In the genomic region with DNA sequence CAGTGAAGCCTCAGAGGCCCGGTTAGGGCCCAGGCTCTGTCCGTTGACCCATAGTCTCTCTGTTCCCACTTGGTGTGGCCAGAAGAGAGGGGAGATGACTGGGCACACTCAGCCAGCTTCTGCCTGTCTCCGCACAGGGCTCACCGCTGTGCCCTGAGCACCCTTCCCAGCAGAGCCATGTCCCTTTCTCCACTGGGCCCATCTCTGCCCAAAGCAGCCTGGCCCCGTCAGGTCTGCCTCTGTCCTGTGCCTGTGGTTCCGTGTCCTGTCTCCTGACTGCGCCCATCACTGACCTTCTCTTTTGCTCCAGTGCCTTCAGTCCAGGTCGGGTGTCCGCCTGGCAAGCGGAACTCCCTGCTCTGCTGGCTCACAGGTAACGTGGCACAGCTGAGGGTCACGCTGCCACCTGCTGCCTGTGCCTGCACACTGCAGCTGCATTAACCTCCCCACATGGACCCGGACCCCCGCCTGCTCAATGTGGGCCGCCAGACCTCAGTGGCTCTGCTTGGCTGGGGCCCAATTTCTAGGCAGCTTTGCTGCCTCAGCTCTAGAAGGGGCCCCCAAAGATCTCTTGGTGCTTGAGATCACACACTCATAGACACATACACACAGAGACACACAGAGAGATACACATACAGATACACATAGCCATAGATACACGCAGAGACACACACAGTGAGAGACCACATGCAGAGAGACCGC, we compare ENCODE assay signal across 8 cellular contexts. TPM values are rescaled to one million over a fixed set of nuclear protein-coding genes. Genes with fewer than 3 reads are reported as not detected.
A peak's percentile ranks its signal among the peaks of the same experiment; 100 is the strongest.
DNase-seq lines count a peak whose midpoint lies in the region; ATAC-seq and TF ChIP-seq lines count a peak whose summit lies in the region.

No MANE protein-coding gene starts in this region.

- H3K27ac Mint-ChIP-seq in activated CD8-positive, alpha-beta memory T cell treated with anti-CD3 and anti-CD28 coated beads, Interleukin-2, amount 10 ng/mL, durations not matched to agents 7 days and 5 days: no peak overlapping the region
- H3K27ac Mint-ChIP-seq in endothelial cell (ENCODE audit: unreplicated experiment): no peak overlapping the region

- H3K4me3 Mint-ChIP-seq in activated CD8-positive, alpha-beta memory T cell treated with anti-CD3 and anti-CD28 coated beads, Interleukin-2, amount 10 ng/mL, durations not matched to agents 7 days and 5 days: no peak overlapping the region
- no peak overlapping the region for H3K4me3 Mint-ChIP-seq in endothelial cell (ENCODE audit: unreplicated experiment)

- peak; percentile 64 for TF ChIP-seq CTCF in endothelial cell (IDR thresholded peaks at IDR 0.05; ENCODE audit: unreplicated experiment)

- H3K4me1 Mint-ChIP-seq in activated CD8-positive, alpha-beta memory T cell treated with anti-CD3 and anti-CD28 coated beads, Interleukin-2, amount 10 ng/mL, durations not matched to agents 7 days and 5 days: peaks cover 2% of the 10 kb centered on the region
- H3K4me1 Mint-ChIP-seq in endothelial cell (ENCODE audit: unreplicated experiment): peaks cover 3% of the 10 kb centered on the region

- CTCF ChIA-PET in activated CD8-positive, alpha-beta memory T cell treated with anti-CD3 and anti-CD28 coated beads, Interleukin-2, amount 10 ng/mL, durations not matched to agents 7 days and 5 days (lab: Charles Lee): interaction anchor here (0.6 to 2.8 kb wide), 19 partner anchors 9 to 262 kb away, joined by 3 to 17 read pairs (median 4); a partner anchor contains a TSS

- H3K36me3 Mint-ChIP-seq in activated CD8-positive, alpha-beta memory T cell treated with anti-CD3 and anti-CD28 coated beads, Interleukin-2, amount 10 ng/mL, durations not matched to agents 7 days and 5 days: no peaks in the 10 kb centered on the region
- H3K36me3 Mint-ChIP-seq in endothelial cell (ENCODE audit: low read depth, unreplicated experiment): peaks cover 5% of the 10 kb centered on the region

- no peaks in the 10 kb centered on the region for H3K9me3 Mint-ChIP-seq in activated CD8-positive, alpha-beta memory T cell treated with anti-CD3 and anti-CD28 coated beads, Interleukin-2, amount 10 ng/mL, durations not matched to agents 7 days and 5 days (ENCODE audit: low read depth)
- no peaks in the 10 kb centered on the region for H3K9me3 Mint-ChIP-seq in endothelial cell (ENCODE audit: unreplicated experiment)

- DNase-seq in SIG-M5 treated with dmso at 0.1 percent for 504 hours (lab: John Stamatoyannopoulos, UW; ENCODE audit: unreplicated experiment): peak; percentile 48
- no peak for DNase-seq in SIG-M5 (lab: John Stamatoyannopoulos, UW)
- DNase-seq in NCI-H345 treated with DMSO at 0.1 percent for 48 hours (lab: John Stamatoyannopoulos, UW; ENCODE audit: unreplicated experiment): peak; percentile 8
- DNase-seq in activated CD8-positive, alpha-beta memory T cell treated with anti-CD3 and anti-CD28 coated beads, Interleukin-2, amount 10 ng/mL, durations not matched to agents 7 days and 5 days: peak; percentile 83
- DNase-seq in endothelial cell (ENCODE audit: low spot score): peak; percentile 70
- peak; percentile 44 for DNase-seq in myocyte (ENCODE audit: low read depth)
- peak; percentile 40 to 59 for DNase-seq in stimulated activated CD8-positive, alpha-beta memory T cell treated with anti-CD3 and anti-CD28 coated beads, Interleukin-7, amount 100 ng/mL, for 4 hours (ENCODE audit: low read depth in 2 of 2)

- no peaks in the 10 kb centered on the region for H3K27me3 Mint-ChIP-seq in activated CD8-positive, alpha-beta memory T cell treated with anti-CD3 and anti-CD28 coated beads, Interleukin-2, amount 10 ng/mL, durations not matched to agents 7 days and 5 days
- H3K27me3 Mint-ChIP-seq in endothelial cell (ENCODE audit: unreplicated experiment): peaks cover 5% of the 10 kb centered on the region

- ATAC-seq in HG02840 (IDR thresholded peaks at IDR 0.05; ENCODE audit: low FRiP score, unreplicated experiment): peak; percentile 72
- ATAC-seq in activated CD8-positive, alpha-beta memory T cell treated with anti-CD3 and anti-CD28 coated beads, Interleukin-2, amount 10 ng/mL, durations not matched to agents 7 days and 5 days: peak; percentile 92

RNA-seq across cellular contexts. Expression of a gene that starts 15.2 kb away (rescaled TPM):
- total RNA-seq in activated CD8-positive, alpha-beta memory T cell treated with anti-CD3 and anti-CD28 coated beads, Interleukin-2, amount 10 ng/mL, durations not matched to agents 7 days and 5 days: 10 to 100 TPM; 28.0 to 30.5 TPM
- total RNA-seq in endothelial cell (ENCODE audit: unreplicated experiment) (14.7 TPM), myocyte (5.5 and 8.7 TPM in 2 replicates)
- polyA plus RNA-seq in myocyte (2012): 15.1 TPM

RNA-seq across cellular contexts. Expression of a gene that starts 40.2 kb away (rescaled TPM):
- 1 to 10 TPM; 7.6 to 7.9 TPM for total RNA-seq in activated CD8-positive, alpha-beta memory T cell treated with anti-CD3 and anti-CD28 coated beads, Interleukin-2, amount 10 ng/mL, durations not matched to agents 7 days and 5 days
- total RNA-seq in endothelial cell (ENCODE audit: unreplicated experiment) (5.9 TPM), myocyte (7.5 and 15.6 TPM in 2 replicates)
- polyA plus RNA-seq in myocyte (2012): 4.1 TPM

RNA-seq across cellular contexts. Expression of a gene that starts 42.9 kb away (rescaled TPM):
- total RNA-seq in activated CD8-positive, alpha-beta memory T cell treated with anti-CD3 and anti-CD28 coated beads, Interleukin-2, amount 10 ng/mL, durations not matched to agents 7 days and 5 days: 10 to 100 TPM; 10.4 to 14.8 TPM
- total RNA-seq in endothelial cell (ENCODE audit: unreplicated experiment) (4.7 TPM), myocyte (3.4 and 4.3 TPM in 2 replicates)
- polyA plus RNA-seq in myocyte (2012): 2.6 TPM

RNA-seq across cellular contexts. Expression of a gene that starts 56.9 kb away (rescaled TPM):
- total RNA-seq in activated CD8-positive, alpha-beta memory T cell treated with anti-CD3 and anti-CD28 coated beads, Interleukin-2, amount 10 ng/mL, durations not matched to agents 7 days and 5 days: 10 to 100 TPM; 32.6 to 42.6 TPM
- total RNA-seq in endothelial cell (ENCODE audit: unreplicated experiment): 14.9 TPM
- 10.5 and 15.6 TPM in 2 replicates for total RNA-seq in myocyte
- polyA plus RNA-seq in myocyte (2012): 14.9 TPM
